ENCODE assay signal across 1 cellular context in the genomic region with DNA sequence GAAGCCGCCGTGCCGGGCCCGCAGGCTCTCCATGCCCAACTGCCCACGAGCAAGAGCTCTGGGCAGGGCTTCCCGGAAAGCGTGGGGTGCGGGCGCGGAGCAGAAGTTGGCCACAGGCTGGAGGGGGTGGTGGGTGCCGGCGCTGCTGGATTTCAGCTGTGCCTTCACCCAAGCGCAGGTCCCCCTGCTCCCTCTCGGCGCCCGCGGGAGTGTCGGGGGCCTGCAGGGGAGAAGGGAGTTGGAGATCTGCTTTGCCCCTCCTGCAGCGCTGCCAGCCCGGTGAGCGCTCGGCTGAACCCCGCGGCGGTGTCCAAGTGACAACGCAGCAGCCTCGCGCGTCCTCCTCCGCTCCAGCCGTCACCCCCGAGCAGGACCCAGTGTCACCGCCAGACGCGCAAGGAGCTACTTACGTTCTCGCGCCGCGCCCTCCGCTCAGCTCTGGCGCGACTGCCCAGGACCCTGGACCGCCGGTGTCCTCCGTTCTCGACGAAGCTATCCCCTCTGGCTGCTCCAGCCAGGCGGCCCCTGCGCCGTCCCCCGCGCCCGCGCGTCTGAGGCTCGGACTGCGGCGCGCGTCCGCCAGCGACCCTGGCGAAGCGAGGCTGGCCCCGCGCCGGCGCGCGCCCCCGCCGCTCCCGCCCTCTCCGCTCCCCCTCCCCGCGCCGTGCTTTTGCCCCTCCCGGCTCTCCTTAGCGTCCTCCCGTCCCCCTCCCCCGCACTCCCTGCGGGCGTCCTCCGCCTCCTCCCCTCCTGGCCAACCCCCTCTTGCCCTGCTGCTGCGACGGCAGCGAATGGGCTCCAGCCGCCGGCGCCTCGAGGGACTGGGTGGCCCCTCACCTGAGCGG.
TF ChIP-seq lines count a peak whose summit lies in the region.

A gene (minus strand): TSS at position 604 of the 845 bp plus-strand sequence. CDS start 216,372 bp downstream, outside the sequence.

TF ChIP-seq in HEK293, 187 proteins besides CTCF, POLR2A, EP300 and RAD21 (continued from another document and continues in another):
- TF ChIP-seq, protein P1, sequence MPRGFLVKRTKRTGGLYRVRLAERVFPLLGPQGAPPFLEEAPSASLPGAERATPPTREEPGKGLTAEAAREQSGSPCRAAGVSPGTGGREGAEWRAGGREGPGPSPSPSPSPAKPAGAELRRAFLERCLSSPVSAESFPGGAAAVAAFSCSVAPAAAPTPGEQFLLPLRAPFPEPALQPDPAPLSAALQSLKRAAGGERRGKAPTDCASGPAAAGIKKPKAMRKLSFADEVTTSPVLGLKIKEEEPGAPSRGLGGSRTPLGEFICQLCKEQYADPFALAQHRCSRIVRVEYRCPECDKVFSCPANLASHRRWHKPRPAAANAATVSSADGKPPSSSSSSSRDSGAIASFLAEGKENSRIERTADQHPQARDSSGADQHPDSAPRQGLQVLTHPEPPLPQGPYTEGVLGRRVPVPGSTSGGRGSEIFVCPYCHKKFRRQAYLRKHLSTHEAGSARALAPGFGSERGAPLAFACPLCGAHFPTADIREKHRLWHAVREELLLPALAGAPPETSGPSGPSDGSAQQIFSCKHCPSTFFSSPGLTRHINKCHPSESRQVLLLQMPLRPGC (tag by site-specific recombination; IDR thresholded peaks at IDR 0.05) = 0 out of 2 replicates have a peak, but pooled peaks have one; percentile 41
- TF ChIP-seq, protein P2, sequence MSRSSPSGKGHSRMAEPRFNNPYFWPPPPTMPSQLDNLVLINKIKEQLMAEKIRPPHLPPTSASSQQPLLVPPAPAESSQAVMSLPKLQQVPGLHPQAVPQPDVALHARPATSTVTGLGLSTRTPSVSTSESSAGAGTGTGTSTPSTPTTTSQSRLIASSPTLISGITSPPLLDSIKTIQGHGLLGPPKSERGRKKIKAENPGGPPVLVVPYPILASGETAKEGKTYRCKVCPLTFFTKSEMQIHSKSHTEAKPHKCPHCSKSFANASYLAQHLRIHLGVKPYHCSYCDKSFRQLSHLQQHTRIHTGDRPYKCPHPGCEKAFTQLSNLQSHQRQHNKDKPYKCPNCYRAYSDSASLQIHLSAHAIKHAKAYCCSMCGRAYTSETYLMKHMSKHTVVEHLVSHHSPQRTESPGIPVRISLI (tag by site-specific recombination; IDR thresholded peaks at IDR 0.05) = no peak
- TF ChIP-seq ZNF184 (tag by site-specific recombination; IDR thresholded peaks at IDR 0.05) (no peak), ZNF302 (tag by site-specific recombination; IDR thresholded peaks at IDR 0.05; ENCODE audit: low read depth) (no peak), ZNF623 (tag by site-specific recombination; IDR thresholded peaks at IDR 0.05) (no peak), ZNF792 (tag by site-specific recombination; IDR thresholded peaks at IDR 0.05) (peak; percentile 72; the same call in 1 of the 2 replicates), ZNF311 (tag by site-specific recombination; IDR thresholded peaks at IDR 0.05; ENCODE audit: borderline replicate concordance) (no peak), ZBTB20 (tag by site-specific recombination; IDR thresholded peaks at IDR 0.05) (peak; percentile 86), KLF10 (tag by site-specific recombination; IDR thresholded peaks at IDR 0.05) (peak; percentile 13; the same call in 1 of the 2 replicates), ZNF585B (tag by site-specific recombination; IDR thresholded peaks at IDR 0.05) (no peak), ZNF658 (tag by site-specific recombination; IDR thresholded peaks at IDR 0.05) (no peak), ZNF48 (tag by site-specific recombination; IDR thresholded peaks at IDR 0.05) (no peak), ZFP37 (tag by site-specific recombination; IDR thresholded peaks at IDR 0.05) (peak; percentile 81), ZNF530 (tag by site-specific recombination; IDR thresholded peaks at IDR 0.05; ENCODE audit: low read depth) (no peak), ZNF423 (tag by site-specific recombination; IDR thresholded peaks at IDR 0.05) (peak; percentile 93), ZNF555 (tag by site-specific recombination; conservative IDR thresholded peaks at IDR 0.05) (no peak), ZNF133 (tag by site-specific recombination; IDR thresholded peaks at IDR 0.05) (no peak), ZNF76 (tag by site-specific recombination; IDR thresholded peaks at IDR 0.05; ENCODE audit: borderline replicate concordance, low read depth) (no peak), SCRT1 (tag by site-specific recombination; IDR thresholded peaks at IDR 0.05; ENCODE audit: borderline replicate concordance) (no peak), REPIN1 (tag by site-specific recombination; IDR thresholded peaks at IDR 0.05; ENCODE audit: low read depth) (peak; percentile 44; the same call in 1 of the 2 replicates), EGR2 (tag by site-specific recombination; IDR thresholded peaks at IDR 0.05; ENCODE audit: low read depth) (peak; percentile 87), ZNF600 (tag by site-specific recombination; IDR thresholded peaks at IDR 0.05) (peak; percentile 78; the same call in 1 of the 2 replicates), ZNF501 (tag by site-specific recombination; IDR thresholded peaks at IDR 0.05) (peak; percentile 81), OVOL3 (tag by site-specific recombination; IDR thresholded peaks at IDR 0.05) (no peak), TCF7L2 (IDR thresholded peaks at IDR 0.05; ENCODE audit: borderline replicate concordance, low read depth, low read length) (no peak)
- TF ChIP-seq, protein P3, sequence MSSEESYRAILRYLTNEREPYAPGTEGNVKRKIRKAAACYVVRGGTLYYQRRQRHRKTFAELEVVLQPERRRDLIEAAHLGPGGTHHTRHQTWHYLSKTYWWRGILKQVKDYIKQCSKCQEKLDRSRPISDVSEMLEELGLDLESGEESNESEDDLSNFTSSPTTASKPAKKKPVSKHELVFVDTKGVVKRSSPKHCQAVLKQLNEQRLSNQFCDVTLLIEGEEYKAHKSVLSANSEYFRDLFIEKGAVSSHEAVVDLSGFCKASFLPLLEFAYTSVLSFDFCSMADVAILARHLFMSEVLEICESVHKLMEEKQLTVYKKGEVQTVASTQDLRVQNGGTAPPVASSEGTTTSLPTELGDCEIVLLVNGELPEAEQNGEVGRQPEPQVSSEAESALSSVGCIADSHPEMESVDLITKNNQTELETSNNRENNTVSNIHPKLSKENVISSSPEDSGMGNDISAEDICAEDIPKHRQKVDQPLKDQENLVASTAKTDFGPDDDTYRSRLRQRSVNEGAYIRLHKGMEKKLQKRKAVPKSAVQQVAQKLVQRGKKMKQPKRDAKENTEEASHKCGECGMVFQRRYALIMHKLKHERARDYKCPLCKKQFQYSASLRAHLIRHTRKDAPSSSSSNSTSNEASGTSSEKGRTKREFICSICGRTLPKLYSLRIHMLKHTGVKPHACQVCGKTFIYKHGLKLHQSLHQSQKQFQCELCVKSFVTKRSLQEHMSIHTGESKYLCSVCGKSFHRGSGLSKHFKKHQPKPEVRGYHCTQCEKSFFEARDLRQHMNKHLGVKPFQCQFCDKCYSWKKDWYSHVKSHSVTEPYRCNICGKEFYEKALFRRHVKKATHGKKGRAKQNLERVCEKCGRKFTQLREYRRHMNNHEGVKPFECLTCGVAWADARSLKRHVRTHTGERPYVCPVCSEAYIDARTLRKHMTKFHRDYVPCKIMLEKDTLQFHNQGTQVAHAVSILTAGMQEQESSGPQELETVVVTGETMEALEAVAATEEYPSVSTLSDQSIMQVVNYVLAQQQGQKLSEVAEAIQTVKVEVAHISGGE (tag by site-specific recombination; conservative IDR thresholded peaks at IDR 0.05; ENCODE audit: low read depth) = no peak
- TF ChIP-seq, protein P4, sequence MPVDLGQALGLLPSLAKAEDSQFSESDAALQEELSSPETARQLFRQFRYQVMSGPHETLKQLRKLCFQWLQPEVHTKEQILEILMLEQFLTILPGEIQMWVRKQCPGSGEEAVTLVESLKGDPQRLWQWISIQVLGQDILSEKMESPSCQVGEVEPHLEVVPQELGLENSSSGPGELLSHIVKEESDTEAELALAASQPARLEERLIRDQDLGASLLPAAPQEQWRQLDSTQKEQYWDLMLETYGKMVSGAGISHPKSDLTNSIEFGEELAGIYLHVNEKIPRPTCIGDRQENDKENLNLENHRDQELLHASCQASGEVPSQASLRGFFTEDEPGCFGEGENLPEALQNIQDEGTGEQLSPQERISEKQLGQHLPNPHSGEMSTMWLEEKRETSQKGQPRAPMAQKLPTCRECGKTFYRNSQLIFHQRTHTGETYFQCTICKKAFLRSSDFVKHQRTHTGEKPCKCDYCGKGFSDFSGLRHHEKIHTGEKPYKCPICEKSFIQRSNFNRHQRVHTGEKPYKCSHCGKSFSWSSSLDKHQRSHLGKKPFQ (tag by site-specific recombination; IDR thresholded peaks at IDR 0.05) = no peak
- TF ChIP-seq, protein P5, sequence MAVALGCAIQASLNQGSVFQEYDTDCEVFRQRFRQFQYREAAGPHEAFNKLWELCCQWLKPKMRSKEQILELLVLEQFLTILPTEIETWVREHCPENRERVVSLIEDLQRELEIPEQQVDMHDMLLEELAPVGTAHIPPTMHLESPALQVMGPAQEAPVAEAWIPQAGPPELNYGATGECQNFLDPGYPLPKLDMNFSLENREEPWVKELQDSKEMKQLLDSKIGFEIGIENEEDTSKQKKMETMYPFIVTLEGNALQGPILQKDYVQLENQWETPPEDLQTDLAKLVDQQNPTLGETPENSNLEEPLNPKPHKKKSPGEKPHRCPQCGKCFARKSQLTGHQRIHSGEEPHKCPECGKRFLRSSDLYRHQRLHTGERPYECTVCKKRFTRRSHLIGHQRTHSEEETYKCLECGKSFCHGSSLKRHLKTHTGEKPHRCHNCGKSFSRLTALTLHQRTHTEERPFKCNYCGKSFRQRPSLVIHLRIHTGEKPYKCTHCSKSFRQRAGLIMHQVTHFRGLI (tag by site-specific recombination; IDR thresholded peaks at IDR 0.05) = peak; percentile 89
- TF ChIP-seq, protein P6, sequence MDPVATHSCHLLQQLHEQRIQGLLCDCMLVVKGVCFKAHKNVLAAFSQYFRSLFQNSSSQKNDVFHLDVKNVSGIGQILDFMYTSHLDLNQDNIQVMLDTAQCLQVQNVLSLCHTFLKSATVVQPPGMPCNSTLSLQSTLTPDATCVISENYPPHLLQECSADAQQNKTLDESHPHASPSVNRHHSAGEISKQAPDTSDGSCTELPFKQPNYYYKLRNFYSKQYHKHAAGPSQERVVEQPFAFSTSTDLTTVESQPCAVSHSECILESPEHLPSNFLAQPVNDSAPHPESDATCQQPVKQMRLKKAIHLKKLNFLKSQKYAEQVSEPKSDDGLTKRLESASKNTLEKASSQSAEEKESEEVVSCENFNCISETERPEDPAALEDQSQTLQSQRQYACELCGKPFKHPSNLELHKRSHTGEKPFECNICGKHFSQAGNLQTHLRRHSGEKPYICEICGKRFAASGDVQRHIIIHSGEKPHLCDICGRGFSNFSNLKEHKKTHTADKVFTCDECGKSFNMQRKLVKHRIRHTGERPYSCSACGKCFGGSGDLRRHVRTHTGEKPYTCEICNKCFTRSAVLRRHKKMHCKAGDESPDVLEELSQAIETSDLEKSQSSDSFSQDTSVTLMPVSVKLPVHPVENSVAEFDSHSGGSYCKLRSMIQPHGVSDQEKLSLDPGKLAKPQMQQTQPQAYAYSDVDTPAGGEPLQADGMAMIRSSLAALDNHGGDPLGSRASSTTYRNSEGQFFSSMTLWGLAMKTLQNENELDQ (tag by site-specific recombination; IDR thresholded peaks at IDR 0.05; ENCODE audit: low read depth) = no peak
- TF ChIP-seq, protein P7, sequence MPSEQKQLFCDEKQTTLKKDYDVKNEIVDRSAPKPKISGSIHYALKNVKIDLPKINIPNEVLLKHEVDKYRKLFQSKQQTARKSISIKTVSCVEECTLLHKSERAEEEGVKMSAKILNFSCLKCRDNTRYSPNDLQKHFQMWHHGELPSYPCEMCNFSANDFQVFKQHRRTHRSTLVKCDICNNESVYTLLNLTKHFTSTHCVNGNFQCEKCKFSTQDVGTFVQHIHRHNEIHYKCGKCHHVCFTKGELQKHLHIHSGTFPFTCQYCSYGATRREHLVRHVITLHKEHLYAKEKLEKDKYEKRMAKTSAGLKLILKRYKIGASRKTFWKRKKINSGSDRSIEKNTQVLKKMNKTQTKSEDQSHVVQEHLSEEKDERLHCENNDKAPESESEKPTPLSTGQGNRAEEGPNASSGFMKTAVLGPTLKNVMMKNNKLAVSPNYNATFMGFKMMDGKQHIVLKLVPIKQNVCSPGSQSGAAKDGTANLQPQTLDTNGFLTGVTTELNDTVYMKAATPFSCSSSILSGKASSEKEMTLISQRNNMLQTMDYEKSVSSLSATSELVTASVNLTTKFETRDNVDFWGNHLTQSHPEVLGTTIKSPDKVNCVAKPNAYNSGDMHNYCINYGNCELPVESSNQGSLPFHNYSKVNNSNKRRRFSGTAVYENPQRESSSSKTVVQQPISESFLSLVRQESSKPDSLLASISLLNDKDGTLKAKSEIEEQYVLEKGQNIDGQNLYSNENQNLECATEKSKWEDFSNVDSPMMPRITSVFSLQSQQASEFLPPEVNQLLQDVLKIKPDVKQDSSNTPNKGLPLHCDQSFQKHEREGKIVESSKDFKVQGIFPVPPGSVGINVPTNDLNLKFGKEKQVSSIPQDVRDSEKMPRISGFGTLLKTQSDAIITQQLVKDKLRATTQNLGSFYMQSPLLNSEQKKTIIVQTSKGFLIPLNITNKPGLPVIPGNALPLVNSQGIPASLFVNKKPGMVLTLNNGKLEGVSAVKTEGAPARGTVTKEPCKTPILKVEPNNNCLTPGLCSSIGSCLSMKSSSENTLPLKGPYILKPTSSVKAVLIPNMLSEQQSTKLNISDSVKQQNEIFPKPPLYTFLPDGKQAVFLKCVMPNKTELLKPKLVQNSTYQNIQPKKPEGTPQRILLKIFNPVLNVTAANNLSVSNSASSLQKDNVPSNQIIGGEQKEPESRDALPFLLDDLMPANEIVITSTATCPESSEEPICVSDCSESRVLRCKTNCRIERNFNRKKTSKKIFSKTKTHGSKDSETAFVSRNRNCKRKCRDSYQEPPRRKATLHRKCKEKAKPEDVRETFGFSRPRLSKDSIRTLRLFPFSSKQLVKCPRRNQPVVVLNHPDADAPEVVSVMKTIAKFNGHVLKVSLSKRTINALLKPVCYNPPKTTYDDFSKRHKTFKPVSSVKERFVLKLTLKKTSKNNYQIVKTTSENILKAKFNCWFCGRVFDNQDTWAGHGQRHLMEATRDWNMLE (tag by site-specific recombination; conservative IDR thresholded peaks at IDR 0.05; ENCODE audit: low read depth) = no peak
- TF ChIP-seq, protein P8, sequence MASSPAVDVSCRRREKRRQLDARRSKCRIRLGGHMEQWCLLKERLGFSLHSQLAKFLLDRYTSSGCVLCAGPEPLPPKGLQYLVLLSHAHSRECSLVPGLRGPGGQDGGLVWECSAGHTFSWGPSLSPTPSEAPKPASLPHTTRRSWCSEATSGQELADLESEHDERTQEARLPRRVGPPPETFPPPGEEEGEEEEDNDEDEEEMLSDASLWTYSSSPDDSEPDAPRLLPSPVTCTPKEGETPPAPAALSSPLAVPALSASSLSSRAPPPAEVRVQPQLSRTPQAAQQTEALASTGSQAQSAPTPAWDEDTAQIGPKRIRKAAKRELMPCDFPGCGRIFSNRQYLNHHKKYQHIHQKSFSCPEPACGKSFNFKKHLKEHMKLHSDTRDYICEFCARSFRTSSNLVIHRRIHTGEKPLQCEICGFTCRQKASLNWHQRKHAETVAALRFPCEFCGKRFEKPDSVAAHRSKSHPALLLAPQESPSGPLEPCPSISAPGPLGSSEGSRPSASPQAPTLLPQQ (tag by site-specific recombination; IDR thresholded peaks at IDR 0.05) = no peak
